Comparison of ENCODE assay signal across 12 cellular contexts in the genomic region with DNA sequence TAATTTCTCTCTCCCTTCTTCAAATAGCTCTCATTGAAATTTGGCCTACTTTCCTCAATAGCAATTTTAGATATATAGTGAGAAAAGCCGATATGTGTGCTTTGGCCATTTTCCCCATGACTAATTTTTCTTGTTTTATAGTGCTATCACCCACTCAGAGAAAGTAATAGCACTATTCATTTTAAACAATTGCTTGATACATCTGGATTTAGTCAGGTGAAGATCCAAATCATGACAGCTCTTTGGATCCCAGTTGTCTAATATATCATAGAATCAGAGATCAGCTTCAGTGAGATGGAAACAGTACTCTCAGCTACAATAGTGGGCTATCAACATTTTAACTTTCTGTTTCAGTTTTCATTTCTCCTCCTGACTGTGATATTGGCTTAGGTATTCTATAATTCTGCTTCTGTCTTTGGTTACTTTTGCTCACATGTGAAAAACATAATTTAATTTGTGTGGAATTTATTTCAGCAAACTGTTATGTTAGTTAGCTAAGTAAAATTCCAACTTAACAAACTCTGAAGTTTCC. TPM values are rescaled to one million over a fixed set of nuclear protein-coding genes. Genes with fewer than 3 reads are reported as not detected.
DNase-seq lines count a peak whose midpoint lies in the region; ATAC-seq and TF ChIP-seq lines count a peak whose summit lies in the region.
"Had no signal": no experiment of that assay in that cellular context is flagged by ENCODE, and none has a peak within 500 bp of the region (broad histone marks: within the 10 kb centered on the region; RNA-seq: fewer than 3 reads in every experiment).

No MANE protein-coding gene starts in this region.

- no peaks in the 10 kb centered on the region for H3K36me3 ChIP-seq in upper lobe of right lung

- H3K9me3 ChIP-seq in upper lobe of right lung, result no peaks in the 10 kb centered on the region

- no peak overlapping the region for H3K27ac ChIP-seq in upper lobe of right lung

- peaks cover 7% of the 10 kb centered on the region for H3K9me3 Mint-ChIP-seq in mesothelial cell of epicardium
- H3K9me3 Mint-ChIP-seq: central memory CD8-positive, alpha-beta T cell had no signal

- no peaks in the 10 kb centered on the region for H3K27me3 ChIP-seq in upper lobe of right lung

- H3K27ac Mint-ChIP-seq in mesothelial cell of epicardium, result peak overlapping the region; percentile 95
- H3K27ac Mint-ChIP-seq: naive B cell had no signal

- H3K4me3 Mint-ChIP-seq in mesothelial cell of epicardium, result no peak overlapping the region
- H3K4me3 Mint-ChIP-seq: central memory CD8-positive, alpha-beta T cell; naive B cell had no signal

- no peak overlapping the region for H3K4me3 ChIP-seq in upper lobe of right lung

- DNase-seq in mesothelial cell of epicardium (ENCODE audit: low spot score in 2 of 2, unreplicated experiment in 2 of 2) (no peak), upper lobe of right lung (no peak), NCI-H446 treated with DMSO at 0.1 percent for 48 hours (lab: John Stamatoyannopoulos, UW) (no peak)
- no peak for DNase-seq in activated CD4-positive, alpha-beta T cell treated with anti-CD3 and anti-CD28 coated beads, Interleukin-2, amount 50 U/mL, for 4 hours
- no peak for DNase-seq in activated CD4-positive, alpha-beta T cell treated with anti-CD3 and anti-CD28 coated beads, Interleukin-2, amount 50 U/mL, for 48 hours
- DNase-seq: activated CD8-positive, alpha-beta memory T cell treated with anti-CD3 and anti-CD28 coated beads, Interleukin-2, amount 50 U/mL, for 4 hours; naive B cell; NCI-H1694 treated with DMSO at 0.1 percent for 48 hours had no signal

- no peaks in the 10 kb centered on the region for H3K4me1 ChIP-seq in upper lobe of right lung

- H3K36me3 Mint-ChIP-seq in mesothelial cell of epicardium, result peaks cover 16% of the 10 kb centered on the region
- H3K36me3 Mint-ChIP-seq: naive B cell had no signal

- TF ChIP-seq CTCF in mesothelial cell of epicardium (IDR thresholded peaks at IDR 0.05; ENCODE audit: unreplicated experiment) (no peak), upper lobe of right lung (IDR thresholded peaks at IDR 0.05) (no peak)

- H3K4me1 Mint-ChIP-seq in mesothelial cell of epicardium, result peaks cover 26% of the 10 kb centered on the region
- H3K4me1 Mint-ChIP-seq: central memory CD8-positive, alpha-beta T cell; naive B cell had no signal

- ATAC-seq in GM18873 (IDR thresholded peaks at IDR 0.05; ENCODE audit: low FRiP score, unreplicated experiment) (peak; percentile 84), GM21576 (IDR thresholded peaks at IDR 0.05; ENCODE audit: unreplicated experiment) (peak; percentile 87), HG03432 (IDR thresholded peaks at IDR 0.05; ENCODE audit: unreplicated experiment) (peak; percentile 92), upper lobe of right lung (no peak)

- intact Hi-C loops in upper lobe of right lung (cut with DNase I), result no loop called here

- no peaks in the 10 kb centered on the region for H3K27me3 Mint-ChIP-seq in mesothelial cell of epicardium (ENCODE audit: low read depth)
- H3K27me3 Mint-ChIP-seq: central memory CD8-positive, alpha-beta T cell had no signal

RNA-seq across cellular contexts. Expression of a gene that starts 38.7 kb away (rescaled TPM):
- total RNA-seq in mesothelial cell of epicardium (633 to 678 TPM (median 634 TPM) in 3 replicates), upper lobe of right lung (90.0 TPM)
